In the genomic region with DNA sequence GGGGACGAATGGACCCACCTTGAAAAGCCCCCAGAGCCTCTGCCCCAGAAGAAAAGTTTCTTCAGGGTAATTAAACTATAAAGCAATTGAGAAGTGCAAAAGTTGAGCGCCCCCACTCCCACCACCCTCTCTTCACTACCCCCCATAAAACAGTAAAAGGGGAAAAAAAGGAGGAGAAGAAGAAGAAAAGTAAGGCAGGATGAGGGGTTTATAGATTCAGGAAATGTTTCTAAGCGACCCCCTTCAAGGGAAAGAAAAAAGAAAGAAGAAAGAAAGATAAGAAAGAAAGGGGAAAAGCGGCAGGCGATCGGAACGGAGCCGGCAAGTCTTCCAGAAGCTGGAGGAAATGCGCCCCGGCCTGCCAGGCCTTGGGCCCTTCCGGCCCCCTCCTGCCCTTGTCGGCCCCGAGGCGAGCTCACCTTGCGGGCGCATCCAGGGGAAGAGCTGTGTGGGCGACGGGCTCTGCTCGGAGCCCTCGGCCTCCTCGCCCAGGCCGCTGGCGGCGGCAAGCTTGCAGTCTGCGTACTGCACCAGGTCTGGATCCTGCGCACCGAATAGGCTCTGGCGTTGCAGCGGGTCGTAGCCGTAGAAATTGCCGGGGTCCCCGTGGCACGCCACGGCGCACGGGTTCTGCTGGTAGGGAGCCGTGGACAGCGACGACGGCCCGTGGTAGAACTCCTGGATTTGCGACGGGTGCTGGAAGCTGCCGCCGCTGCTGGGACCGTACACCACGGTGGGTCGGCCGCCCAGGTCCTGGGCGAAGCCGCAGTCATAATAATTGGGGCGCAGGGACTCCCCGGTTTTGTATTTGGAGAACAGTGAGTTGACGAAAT, we compare ENCODE assay signal across 1 cellular context.
TF ChIP-seq lines count a peak whose summit lies in the region.

No MANE protein-coding gene starts in this region.

TF ChIP-seq in GM12878, 131 proteins besides CTCF, POLR2A, EP300 and RAD21:
- peak; percentile 85 for TF ChIP-seq SUZ12 (IDR thresholded peaks at IDR 0.05; ENCODE audit: unreplicated experiment)
- TF ChIP-seq BHLHE40 (IDR thresholded peaks at IDR 0.05; ENCODE audit: borderline replicate concordance in 1 of 2, low read depth in 2 of 2, low read length in 1 of 2): no peak
- TF ChIP-seq, protein P1, sequence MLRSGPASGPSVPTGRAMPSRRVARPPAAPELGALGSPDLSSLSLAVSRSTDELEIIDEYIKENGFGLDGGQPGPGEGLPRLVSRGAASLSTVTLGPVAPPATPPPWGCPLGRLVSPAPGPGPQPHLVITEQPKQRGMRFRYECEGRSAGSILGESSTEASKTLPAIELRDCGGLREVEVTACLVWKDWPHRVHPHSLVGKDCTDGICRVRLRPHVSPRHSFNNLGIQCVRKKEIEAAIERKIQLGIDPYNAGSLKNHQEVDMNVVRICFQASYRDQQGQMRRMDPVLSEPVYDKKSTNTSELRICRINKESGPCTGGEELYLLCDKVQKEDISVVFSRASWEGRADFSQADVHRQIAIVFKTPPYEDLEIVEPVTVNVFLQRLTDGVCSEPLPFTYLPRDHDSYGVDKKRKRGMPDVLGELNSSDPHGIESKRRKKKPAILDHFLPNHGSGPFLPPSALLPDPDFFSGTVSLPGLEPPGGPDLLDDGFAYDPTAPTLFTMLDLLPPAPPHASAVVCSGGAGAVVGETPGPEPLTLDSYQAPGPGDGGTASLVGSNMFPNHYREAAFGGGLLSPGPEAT (IDR thresholded peaks at IDR 0.05; ENCODE audit: low read depth): no peak
- TF ChIP-seq, protein P2, sequence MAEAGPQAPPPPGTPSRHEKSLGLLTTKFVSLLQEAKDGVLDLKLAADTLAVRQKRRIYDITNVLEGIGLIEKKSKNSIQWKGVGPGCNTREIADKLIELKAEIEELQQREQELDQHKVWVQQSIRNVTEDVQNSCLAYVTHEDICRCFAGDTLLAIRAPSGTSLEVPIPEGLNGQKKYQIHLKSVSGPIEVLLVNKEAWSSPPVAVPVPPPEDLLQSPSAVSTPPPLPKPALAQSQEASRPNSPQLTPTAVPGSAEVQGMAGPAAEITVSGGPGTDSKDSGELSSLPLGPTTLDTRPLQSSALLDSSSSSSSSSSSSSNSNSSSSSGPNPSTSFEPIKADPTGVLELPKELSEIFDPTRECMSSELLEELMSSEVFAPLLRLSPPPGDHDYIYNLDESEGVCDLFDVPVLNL (IDR thresholded peaks at IDR 0.05; ENCODE audit: low read depth, low read length): no peak
- no peak for TF ChIP-seq CBX3 (IDR thresholded peaks at IDR 0.05; ENCODE audit: borderline replicate concordance, low read depth)
- no peak for TF ChIP-seq POLR2AphosphoS2 (IDR thresholded peaks at IDR 0.05; ENCODE audit: low read depth, low read length)
- 0 out of 2 replicates have a peak, but pooled peaks have one; percentile 71 for TF ChIP-seq EZH2 (IDR thresholded peaks at IDR 0.05; ENCODE audit: borderline replicate concordance, control insufficient read depth, low read depth, low read length)
